ENCODE assay signal across 1 cellular context in the genomic region with DNA sequence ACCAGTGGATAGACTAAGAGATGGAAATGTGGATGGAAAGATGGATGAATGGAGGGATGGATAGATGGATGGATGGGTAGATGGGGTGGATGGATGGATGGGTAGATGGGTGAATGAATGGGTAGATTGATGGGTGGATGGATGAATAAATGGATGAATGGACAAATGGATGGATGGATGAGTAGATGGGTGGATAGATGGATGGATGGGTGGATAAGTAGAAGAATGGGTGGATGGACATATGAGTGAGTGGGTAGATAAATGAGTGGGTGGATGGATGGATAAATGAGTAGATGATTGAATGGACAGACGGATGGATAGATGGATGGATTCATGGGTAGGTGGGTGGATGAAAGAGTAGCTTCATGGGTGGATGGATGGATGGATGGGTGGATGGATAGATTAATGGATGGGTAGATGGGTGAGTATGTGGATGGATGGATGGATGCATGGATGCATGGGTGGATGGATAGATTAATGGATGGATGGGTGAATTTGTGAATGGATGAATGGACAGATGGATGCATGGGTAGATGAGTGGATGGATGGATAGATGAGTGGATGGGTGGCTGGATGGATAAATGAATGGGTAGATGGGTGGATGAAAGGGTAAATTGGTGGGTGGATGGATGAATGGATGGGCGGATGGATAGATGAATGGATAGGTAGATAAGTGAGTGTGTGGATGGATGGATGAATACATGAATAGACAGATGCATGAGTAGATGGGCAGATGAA.
TF ChIP-seq lines count a peak whose summit lies in the region.

No MANE protein-coding gene starts in this region.

TF ChIP-seq in HepG2, 621 proteins besides CTCF, POLR2A, EP300 and RAD21 (continued from another document):
- TF ChIP-seq, protein P1, sequence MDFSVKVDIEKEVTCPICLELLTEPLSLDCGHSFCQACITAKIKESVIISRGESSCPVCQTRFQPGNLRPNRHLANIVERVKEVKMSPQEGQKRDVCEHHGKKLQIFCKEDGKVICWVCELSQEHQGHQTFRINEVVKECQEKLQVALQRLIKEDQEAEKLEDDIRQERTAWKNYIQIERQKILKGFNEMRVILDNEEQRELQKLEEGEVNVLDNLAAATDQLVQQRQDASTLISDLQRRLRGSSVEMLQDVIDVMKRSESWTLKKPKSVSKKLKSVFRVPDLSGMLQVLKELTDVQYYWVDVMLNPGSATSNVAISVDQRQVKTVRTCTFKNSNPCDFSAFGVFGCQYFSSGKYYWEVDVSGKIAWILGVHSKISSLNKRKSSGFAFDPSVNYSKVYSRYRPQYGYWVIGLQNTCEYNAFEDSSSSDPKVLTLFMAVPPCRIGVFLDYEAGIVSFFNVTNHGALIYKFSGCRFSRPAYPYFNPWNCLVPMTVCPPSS (IDR thresholded peaks at IDR 0.05), result peak; percentile 59; the same call in 1 of the 2 replicates
- TF ChIP-seq ZBTB38 (CRISPR knock-in tag; IDR thresholded peaks at IDR 0.05) (no peak), ERF (CRISPR knock-in tag; IDR thresholded peaks at IDR 0.05) (no peak), SSRP1 (CRISPR knock-in tag; IDR thresholded peaks at IDR 0.05) (no peak), ATF7-NPFF (CRISPR knock-in tag; IDR thresholded peaks at IDR 0.05; ENCODE audit: low read depth) (no peak), ZSCAN31 (CRISPR knock-in tag; IDR thresholded peaks at IDR 0.05; ENCODE audit: low read depth) (no peak), RAD51 (IDR thresholded peaks at IDR 0.05; ENCODE audit: borderline replicate concordance) (peak; percentile 10; the same call in 1 of the 2 replicates), HMG20B (CRISPR knock-in tag; conservative IDR thresholded peaks at IDR 0.05) (no peak)
- TF ChIP-seq, protein P2, sequence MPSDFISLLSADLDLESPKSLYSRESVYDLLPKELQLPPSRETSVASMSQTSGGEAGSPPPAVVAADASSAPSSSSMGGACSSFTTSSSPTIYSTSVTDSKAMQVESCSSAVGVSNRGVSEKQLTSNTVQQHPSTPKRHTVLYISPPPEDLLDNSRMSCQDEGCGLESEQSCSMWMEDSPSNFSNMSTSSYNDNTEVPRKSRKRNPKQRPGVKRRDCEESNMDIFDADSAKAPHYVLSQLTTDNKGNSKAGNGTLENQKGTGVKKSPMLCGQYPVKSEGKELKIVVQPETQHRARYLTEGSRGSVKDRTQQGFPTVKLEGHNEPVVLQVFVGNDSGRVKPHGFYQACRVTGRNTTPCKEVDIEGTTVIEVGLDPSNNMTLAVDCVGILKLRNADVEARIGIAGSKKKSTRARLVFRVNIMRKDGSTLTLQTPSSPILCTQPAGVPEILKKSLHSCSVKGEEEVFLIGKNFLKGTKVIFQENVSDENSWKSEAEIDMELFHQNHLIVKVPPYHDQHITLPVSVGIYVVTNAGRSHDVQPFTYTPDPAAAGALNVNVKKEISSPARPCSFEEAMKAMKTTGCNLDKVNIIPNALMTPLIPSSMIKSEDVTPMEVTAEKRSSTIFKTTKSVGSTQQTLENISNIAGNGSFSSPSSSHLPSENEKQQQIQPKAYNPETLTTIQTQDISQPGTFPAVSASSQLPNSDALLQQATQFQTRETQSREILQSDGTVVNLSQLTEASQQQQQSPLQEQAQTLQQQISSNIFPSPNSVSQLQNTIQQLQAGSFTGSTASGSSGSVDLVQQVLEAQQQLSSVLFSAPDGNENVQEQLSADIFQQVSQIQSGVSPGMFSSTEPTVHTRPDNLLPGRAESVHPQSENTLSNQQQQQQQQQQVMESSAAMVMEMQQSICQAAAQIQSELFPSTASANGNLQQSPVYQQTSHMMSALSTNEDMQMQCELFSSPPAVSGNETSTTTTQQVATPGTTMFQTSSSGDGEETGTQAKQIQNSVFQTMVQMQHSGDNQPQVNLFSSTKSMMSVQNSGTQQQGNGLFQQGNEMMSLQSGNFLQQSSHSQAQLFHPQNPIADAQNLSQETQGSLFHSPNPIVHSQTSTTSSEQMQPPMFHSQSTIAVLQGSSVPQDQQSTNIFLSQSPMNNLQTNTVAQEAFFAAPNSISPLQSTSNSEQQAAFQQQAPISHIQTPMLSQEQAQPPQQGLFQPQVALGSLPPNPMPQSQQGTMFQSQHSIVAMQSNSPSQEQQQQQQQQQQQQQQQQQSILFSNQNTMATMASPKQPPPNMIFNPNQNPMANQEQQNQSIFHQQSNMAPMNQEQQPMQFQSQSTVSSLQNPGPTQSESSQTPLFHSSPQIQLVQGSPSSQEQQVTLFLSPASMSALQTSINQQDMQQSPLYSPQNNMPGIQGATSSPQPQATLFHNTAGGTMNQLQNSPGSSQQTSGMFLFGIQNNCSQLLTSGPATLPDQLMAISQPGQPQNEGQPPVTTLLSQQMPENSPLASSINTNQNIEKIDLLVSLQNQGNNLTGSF (CRISPR knock-in tag; IDR thresholded peaks at IDR 0.05), result no peak
- TF ChIP-seq, protein P3, sequence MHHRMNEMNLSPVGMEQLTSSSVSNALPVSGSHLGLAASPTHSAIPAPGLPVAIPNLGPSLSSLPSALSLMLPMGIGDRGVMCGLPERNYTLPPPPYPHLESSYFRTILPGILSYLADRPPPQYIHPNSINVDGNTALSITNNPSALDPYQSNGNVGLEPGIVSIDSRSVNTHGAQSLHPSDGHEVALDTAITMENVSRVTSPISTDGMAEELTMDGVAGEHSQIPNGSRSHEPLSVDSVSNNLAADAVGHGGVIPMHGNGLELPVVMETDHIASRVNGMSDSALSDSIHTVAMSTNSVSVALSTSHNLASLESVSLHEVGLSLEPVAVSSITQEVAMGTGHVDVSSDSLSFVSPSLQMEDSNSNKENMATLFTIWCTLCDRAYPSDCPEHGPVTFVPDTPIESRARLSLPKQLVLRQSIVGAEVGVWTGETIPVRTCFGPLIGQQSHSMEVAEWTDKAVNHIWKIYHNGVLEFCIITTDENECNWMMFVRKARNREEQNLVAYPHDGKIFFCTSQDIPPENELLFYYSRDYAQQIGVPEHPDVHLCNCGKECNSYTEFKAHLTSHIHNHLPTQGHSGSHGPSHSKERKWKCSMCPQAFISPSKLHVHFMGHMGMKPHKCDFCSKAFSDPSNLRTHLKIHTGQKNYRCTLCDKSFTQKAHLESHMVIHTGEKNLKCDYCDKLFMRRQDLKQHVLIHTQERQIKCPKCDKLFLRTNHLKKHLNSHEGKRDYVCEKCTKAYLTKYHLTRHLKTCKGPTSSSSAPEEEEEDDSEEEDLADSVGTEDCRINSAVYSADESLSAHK (CRISPR knock-in tag; IDR thresholded peaks at IDR 0.05; ENCODE audit: borderline replicate concordance), result no peak
- TF ChIP-seq, protein P4, sequence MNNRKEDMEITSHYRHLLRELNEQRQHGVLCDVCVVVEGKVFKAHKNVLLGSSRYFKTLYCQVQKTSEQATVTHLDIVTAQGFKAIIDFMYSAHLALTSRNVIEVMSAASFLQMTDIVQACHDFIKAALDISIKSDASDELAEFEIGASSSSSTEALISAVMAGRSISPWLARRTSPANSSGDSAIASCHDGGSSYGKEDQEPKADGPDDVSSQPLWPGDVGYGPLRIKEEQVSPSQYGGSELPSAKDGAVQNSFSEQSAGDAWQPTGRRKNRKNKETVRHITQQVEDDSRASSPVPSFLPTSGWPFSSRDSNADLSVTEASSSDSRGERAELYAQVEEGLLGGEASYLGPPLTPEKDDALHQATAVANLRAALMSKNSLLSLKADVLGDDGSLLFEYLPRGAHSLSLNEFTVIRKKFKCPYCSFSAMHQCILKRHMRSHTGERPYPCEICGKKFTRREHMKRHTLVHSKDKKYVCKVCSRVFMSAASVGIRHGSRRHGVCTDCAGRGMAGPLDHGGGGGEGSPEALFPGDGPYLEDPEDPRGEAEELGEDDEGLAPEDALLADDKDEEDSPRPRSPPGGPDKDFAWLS (CRISPR knock-in tag; IDR thresholded peaks at IDR 0.05; ENCODE audit: borderline replicate concordance), result no peak
